Comparison of ENCODE assay signal across 1 cellular context in genomic region chr12:94676011-94676709, GRCh38.
TF ChIP-seq lines count a peak whose summit lies in the region.

No MANE protein-coding gene starts in this region.

TF ChIP-seq in HepG2, 621 proteins besides CTCF, POLR2A, EP300 and RAD21 (continued from another document):
- no peak for TF ChIP-seq JARID2 (CRISPR knock-in tag; IDR thresholded peaks at IDR 0.05; ENCODE audit: insufficient replicate concordance)
- TF ChIP-seq E2F5 (CRISPR knock-in tag; conservative IDR thresholded peaks at IDR 0.05), result no peak
- TF ChIP-seq TFE3 (CRISPR knock-in tag; IDR thresholded peaks at IDR 0.05), result no peak
- no peak for TF ChIP-seq LRRFIP1 (CRISPR knock-in tag; conservative IDR thresholded peaks at IDR 0.05)
- no peak for TF ChIP-seq ZFP37 (CRISPR knock-in tag; IDR thresholded peaks at IDR 0.05; ENCODE audit: borderline replicate concordance)
TF ChIP-seq in HepG2: peak in this region for 0.
